19 cellular contexts compared by ENCODE assay signal in genomic region chr3:13491206-13491974, GRCh38. TPM values are rescaled to one million over a fixed set of nuclear protein-coding genes. Genes with fewer than 3 reads are reported as not detected.
DNase-seq lines count a peak whose midpoint lies in the region; ATAC-seq and TF ChIP-seq lines count a peak whose summit lies in the region.
"Had no signal": no experiment of that assay in that cellular context is flagged by ENCODE, and none has a peak within 500 bp of the region (broad histone marks: within the 10 kb centered on the region; RNA-seq: fewer than 3 reads in every experiment).

No MANE protein-coding gene starts in this region.

- no peak overlapping the region for H3K9ac ChIP-seq in neuronal stem cell (ENCODE audit: low read depth, low read length, poor library complexity)

- CTCF ChIA-PET in RWPE1 (lab: Yijun Ruan, JAX) = interaction anchor here (1.2 kb wide), 1 partner anchor 157 kb away, joined by 3 read pairs; no protein-coding TSS in a partner anchor

- H3K27ac ChIP-seq in neuronal stem cell (replicated peaks; ENCODE audit: low read length) = no peak overlapping the region
- H3K27ac ChIP-seq in temporal lobe (ENCODE audit: low read depth, low read length) = peak overlapping the region; percentile 96
- H3K27ac ChIP-seq in RWPE1 = no peak overlapping the region
- H3K27ac ChIP-seq: 22Rv1, Peyer's patch had no signal

- no peaks in the 10 kb centered on the region for H3K79me1 ChIP-seq in neuronal stem cell (ENCODE audit: low read depth, low read length)

- no peaks in the 10 kb centered on the region for H3K36me3 Mint-ChIP-seq in natural killer cell treated with Interleukin-12 subunit alpha and Interleukin-12 subunit beta and Interleukin-15 and Interleukin-18, amount 100 ng/mL, for 72 hours

- H3K23ac ChIP-seq in neuronal stem cell (ENCODE audit: low read depth, low read length, poor library complexity) = no peak overlapping the region

- H4K91ac ChIP-seq in neuronal stem cell (ENCODE audit: low read depth, low read length, poor library complexity) = no peak overlapping the region

- H3K27me3 Mint-ChIP-seq in natural killer cell treated with Interleukin-12 subunit alpha and Interleukin-12 subunit beta and Interleukin-15 and Interleukin-18, amount 100 ng/mL, for 72 hours = no peaks in the 10 kb centered on the region

- no peak overlapping the region for H4K8ac ChIP-seq in neuronal stem cell (ENCODE audit: low read depth, low read length)

- no peaks in the 10 kb centered on the region for H3K9me3 ChIP-seq in neuronal stem cell (replicated peaks in 1 of 2; ENCODE audit: control insufficient read depth in 2 of 2, insufficient read depth in 1 of 2, low read depth in 1 of 2, low read length in 2 of 2)
- H3K9me3 ChIP-seq: MG63, Peyer's patch had no signal

- peak overlapping the region; percentile 3 for H2AK5ac ChIP-seq in neuronal stem cell (ENCODE audit: low read depth, low read length)

- no peak overlapping the region for H3K18ac ChIP-seq in neuronal stem cell (ENCODE audit: low read length)

- TF ChIP-seq CTCF in RWPE1 (conservative IDR thresholded peaks at IDR 0.05; ENCODE audit: low read depth) = no peak

- H3K36me3 ChIP-seq in neuronal stem cell (replicated peaks in 1 of 2; ENCODE audit: control insufficient read depth in 2 of 2, insufficient read depth in 2 of 2, low read length in 2 of 2) = no peaks in the 10 kb centered on the region
- H3K36me3 ChIP-seq: MG63 had no signal

- no peaks in the 10 kb centered on the region for H3K27me3 ChIP-seq in neuronal stem cell (ENCODE audit: control insufficient read depth in 3 of 3, insufficient read depth in 3 of 3, low read depth in 1 of 3, low read length in 3 of 3)
- H3K27me3 ChIP-seq: MG63, Peyer's patch had no signal

- TF ChIP-seq POLR2A in erythroblast (IDR thresholded peaks at IDR 0.05; ENCODE audit: low read length) = no peak

- ATAC-seq in GM21619 (IDR thresholded peaks at IDR 0.05; ENCODE audit: unreplicated experiment) = no peak
- ATAC-seq in natural killer cell treated with Interleukin-12 subunit alpha and Interleukin-12 subunit beta and Interleukin-15 and Interleukin-18, amount 100 ng/mL, for 72 hours = no peak
- ATAC-seq: CD8-positive, alpha-beta T cell; HepG2 had no signal

- H3K4me1 ChIP-seq in neuronal stem cell (ENCODE audit: control insufficient read depth in 2 of 2, insufficient read depth in 1 of 2, low read depth in 1 of 2, low read length in 2 of 2) = peaks cover 0 to 1% of the 10 kb centered on the region in 2 donors
- H3K4me1 ChIP-seq: Peyer's patch had no signal

- no peak overlapping the region for H3K4me2 ChIP-seq in neuronal stem cell (ENCODE audit: insufficient read depth, low read length, poor library complexity, severe bottlenecking)

- H3K4me3 ChIP-seq in neuronal stem cell (ENCODE audit: low read length in 2 of 2) = no peak overlapping the region
- H3K4me3 ChIP-seq: MG63, Peyer's patch had no signal

- no peak overlapping the region for H2BK15ac ChIP-seq in neuronal stem cell (ENCODE audit: low read length)

- peaks cover 8 to 21% of the 10 kb centered on the region in 2 donors for H3K4me1 Mint-ChIP-seq in natural killer cell treated with Interleukin-12 subunit alpha and Interleukin-12 subunit beta and Interleukin-15 and Interleukin-18, amount 100 ng/mL, for 72 hours (ENCODE audit: low read depth in 2 of 2)

- no peaks in the 10 kb centered on the region for H3K9me3 Mint-ChIP-seq in natural killer cell treated with Interleukin-12 subunit alpha and Interleukin-12 subunit beta and Interleukin-15 and Interleukin-18, amount 100 ng/mL, for 72 hours

- H2AFZ ChIP-seq in neuronal stem cell (ENCODE audit: low read length) = no peak overlapping the region

- H2BK120ac ChIP-seq in neuronal stem cell (ENCODE audit: low read depth, low read length) = no peak overlapping the region

- no peak overlapping the region for H2BK5ac ChIP-seq in neuronal stem cell (ENCODE audit: low read length)

- no peak overlapping the region for H2BK12ac ChIP-seq in neuronal stem cell (ENCODE audit: low read length)

- no peak overlapping the region for H3K4ac ChIP-seq in neuronal stem cell (ENCODE audit: low read length)

- no peak overlapping the region for H3K4me3 Mint-ChIP-seq in natural killer cell treated with Interleukin-12 subunit alpha and Interleukin-12 subunit beta and Interleukin-15 and Interleukin-18, amount 100 ng/mL, for 72 hours
- H3K4me3 Mint-ChIP-seq: CD8-positive, alpha-beta T cell had no signal

- H3K27ac Mint-ChIP-seq in natural killer cell treated with Interleukin-12 subunit alpha and Interleukin-12 subunit beta and Interleukin-15 and Interleukin-18, amount 100 ng/mL, for 72 hours = no peak overlapping the region
- H3K27ac Mint-ChIP-seq: CD8-positive, alpha-beta T cell had no signal

- H3K14ac ChIP-seq in neuronal stem cell (ENCODE audit: low read length) = peak overlapping the region; percentile 66

- POLR2A ChIA-PET in RWPE1 (lab: Yijun Ruan, JAX; ENCODE audit: low non-redundant PET) = no interaction called here

- DNase-seq in activated T-cell treated with anti-CD3 and anti-CD28 coated beads, Interleukin-2, amount 50 U/mL, for 1 hour = peak; percentile 13
- DNase-seq in activated T-cell treated with anti-CD3 and anti-CD28 coated beads for 4 hours (no peak), erythroblast (lab: John Stamatoyannopoulos, UW) (peak; percentile 22 to 52), neuronal stem cell (ENCODE audit: low spot score) (no peak), RWPE1 (ENCODE audit: low spot score) (no peak)
- DNase-seq in natural killer cell treated with Interleukin-12 subunit alpha and Interleukin-12 subunit beta and Interleukin-15 and Interleukin-18, amount 100 ng/mL, for 72 hours (ENCODE audit: low spot score) = no peak
- DNase-seq: CD8-positive, alpha-beta T cell; GF-D8; MG63; NCI-H1105; NCI-H1694 treated with DMSO at 0.1 percent for 48 hours; SIG-M5 had no signal

- no CpG with 5 or more reads among the region's 8 CpGs for WGBS in neuronal stem cell (ENCODE audit: extremely low coverage in 2 of 2, insufficient read length in 2 of 2, insufficient replicate concordance in 1 of 2), 2 donors

RNA-seq across cellular contexts. Expression of gene HDAC11, which starts 11.3 kb away (rescaled TPM):
- 7.3 TPM for polyA plus RNA-seq in neuronal stem cell (2013, experiment 1 of 2)
- polyA plus RNA-seq in neuronal stem cell (2013, experiment 2 of 2) = 7.6 TPM
- 13.5 TPM for total RNA-seq in temporal lobe
- total RNA-seq in natural killer cell treated with Interleukin-12 subunit alpha and Interleukin-12 subunit beta and Interleukin-15 and Interleukin-18, amount 100 ng/mL, for 72 hours = 1 to 10 TPM; 1.8 to 3.5 TPM

RNA-seq across cellular contexts. Expression of gene FBLN2, which starts 57.5 kb away (rescaled TPM):
- polyA plus RNA-seq in neuronal stem cell (2013, experiment 1 of 2) = 12.1 TPM
- 12.3 TPM for polyA plus RNA-seq in neuronal stem cell (2013, experiment 2 of 2)
- 9.1 TPM for total RNA-seq in temporal lobe
- not detected for total RNA-seq in natural killer cell treated with Interleukin-12 subunit alpha and Interleukin-12 subunit beta and Interleukin-15 and Interleukin-18, amount 100 ng/mL, for 72 hours
- total RNA-seq: H4, HepG2, NCI-H460 had no signal
- polyA plus RNA-seq: HepG2 had no signal

Comparison
In these comparisons a context has a peak if more than half of its experiments do, and no peak if none do; other contexts are left out.
1. DNase-seq: peak in activated T-cell treated with anti-CD3 and anti-CD28 coated beads, Interleukin-2, amount 50 U/mL, for 1 hour (single experiment) and erythroblast (2 of 2); none in activated T-cell treated with anti-CD3 and anti-CD28 coated beads for 4 hours (single experiment), neuronal stem cell (single experiment), natural killer cell treated with Interleukin-12 subunit alpha and Interleukin-12 subunit beta and Interleukin-15 and Interleukin-18, amount 100 ng/mL, for 72 hours (single experiment) and RWPE1 (single experiment).